16 cellular contexts compared by ENCODE assay signal in the genomic region with DNA sequence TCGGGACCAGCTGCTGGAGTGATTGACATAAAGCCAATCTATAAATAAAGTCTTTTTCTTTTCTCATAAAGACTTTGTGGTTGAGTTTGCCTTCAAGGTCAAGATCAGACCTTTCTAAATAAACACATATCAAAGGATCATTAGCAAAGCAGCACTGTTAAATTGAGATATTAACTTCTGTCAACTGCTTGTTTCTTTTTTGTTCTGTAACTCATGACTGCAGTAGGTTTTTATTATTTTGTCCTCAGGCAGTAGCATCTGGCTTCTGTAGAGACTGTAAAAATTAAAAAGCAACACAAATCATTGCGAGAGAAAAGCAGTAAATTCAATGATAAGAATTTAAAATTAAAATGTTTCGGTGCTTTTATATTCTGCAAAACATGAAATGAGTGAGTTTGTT.
"Had no signal": no experiment of that assay in that cellular context is flagged by ENCODE, and none has a peak within 500 bp of the region (broad histone marks: within the 10 kb centered on the region; RNA-seq: fewer than 3 reads in every experiment).

No MANE protein-coding gene starts in this region.

- H3K27me3 ChIP-seq: ascending aorta, colonic mucosa, suprapubic skin, upper lobe of left lung had no signal

- H3K9me3 Mint-ChIP-seq: activated B cell treated with CpG ODN at 0.5 μM for 24 hours; activated T-cell treated with anti-CD3 and anti-CD28 coated beads, Interleukin-2, amount 50 U/mL, for 72 hours; naive thymus-derived CD8-positive, alpha-beta T cell had no signal

- H3K27ac Mint-ChIP-seq: activated B cell treated with CpG ODN at 0.5 μM for 24 hours; activated T-cell treated with anti-CD3 and anti-CD28 coated beads, Interleukin-2, amount 50 U/mL, for 72 hours had no signal

- H3K4me1 ChIP-seq: colonic mucosa had no signal

- H3K4me3 ChIP-seq: colonic mucosa, SK-N-MC, suprapubic skin, upper lobe of left lung had no signal

- H3K4me3 Mint-ChIP-seq: activated B cell treated with CpG ODN at 0.5 μM for 24 hours; activated T-cell treated with anti-CD3 and anti-CD28 coated beads, Interleukin-2, amount 50 U/mL, for 72 hours; naive thymus-derived CD8-positive, alpha-beta T cell had no signal

- H3K27ac ChIP-seq: colonic mucosa, epithelial cell of prostate, SK-N-MC, suprapubic skin had no signal

- ATAC-seq: activated T-cell treated with anti-CD3 and anti-CD28 coated beads, Interleukin-2, amount 50 U/mL, for 72 hours; left colon; naive thymus-derived CD8-positive, alpha-beta T cell; stimulated activated naive CD8-positive, alpha-beta T cell treated with anti-CD3 and anti-CD28 coated beads, Interleukin-15, Interleukin-2, amounts not matched to agents 100 U/mL and 50 U/mL, for 24 hours had no signal

- H3K36me3 ChIP-seq: colonic mucosa had no signal

- DNase-seq: activated B cell treated with CpG ODN at 0.5 μM for 24 hours; activated CD4-positive, alpha-beta T cell treated with anti-CD3 and anti-CD28 coated beads, Interleukin-2, amount 50 U/mL, for 1 hour; activated gamma-delta T cell treated with Interleukin-2 at 50 U/mL for 16 hours; activated T-cell treated with anti-CD3 and anti-CD28 coated beads, Interleukin-2, amount 50 U/mL, for 72 hours; colonic mucosa; effector CD8-positive, alpha-beta T cell; left colon; naive thymus-derived CD8-positive, alpha-beta T cell; stimulated activated CD4-positive, alpha-beta T cell treated with anti-CD3 and anti-CD28 coated beads, Interleukin-2, amount 100 ng/mL, for 48 hours; stimulated activated naive CD8-positive, alpha-beta T cell treated with anti-CD3 and anti-CD28 coated beads, Interleukin-15, Interleukin-2, amounts not matched to agents 100 U/mL and 50 U/mL, for 24 hours; T-helper 1 cell; upper lobe of left lung had no signal

- H3K9me3 ChIP-seq: ascending aorta, colonic mucosa, suprapubic skin, upper lobe of left lung had no signal

- H3K36me3 Mint-ChIP-seq: naive thymus-derived CD8-positive, alpha-beta T cell had no signal
